ENCODE assay signal across 15 cellular contexts in genomic region chr12:111222520-111222919, GRCh38.
DNase-seq lines count a peak whose midpoint lies in the region; ATAC-seq and TF ChIP-seq lines count a peak whose summit lies in the region.
"Had no signal": no experiment of that assay in that cellular context is flagged by ENCODE, and none has a peak within 500 bp of the region (broad histone marks: within the 10 kb centered on the region; RNA-seq: fewer than 3 reads in every experiment).

No MANE protein-coding gene starts in this region.

- peaks cover 31% of the 10 kb centered on the region for H3K27me3 ChIP-seq in left ventricle myocardium inferior (ENCODE audit: low read depth)
- H3K27me3 ChIP-seq: BE2C had no signal

- peak; percentile 77 for ATAC-seq in activated naive CD8-positive, alpha-beta T cell treated with anti-CD3 and anti-CD28 coated beads, Interleukin-2, amount 50 U/mL, for 24 hours
- no peak for ATAC-seq in HG02885 (IDR thresholded peaks at IDR 0.05; ENCODE audit: poor library complexity, unreplicated experiment)

- DNase-seq in activated naive CD8-positive, alpha-beta T cell treated with anti-CD3 and anti-CD28 coated beads, Interleukin-2, amount 50 U/mL, for 24 hours, result no peak
- no peak for DNase-seq in activated naive CD8-positive, alpha-beta T cell treated with anti-CD3 and anti-CD28 coated beads for 36 hours
- DNase-seq in NCI-H69 (lab: John Stamatoyannopoulos, UW), result peak; percentile 51
- DNase-seq in stimulated activated CD8-positive, alpha-beta memory T cell treated with anti-CD3 and anti-CD28 coated beads, Interleukin-4, amount 100 ng/mL, for 48 hours, result peak; percentile 26
- DNase-seq in NCI-H82 treated with DMSO at 0.1 percent for 48 hours (lab: John Stamatoyannopoulos, UW; ENCODE audit: unreplicated experiment), result no peak
- no peak for DNase-seq in left ventricle myocardium inferior
- DNase-seq: ACHN; BE2C; C1 segment of cervical spinal cord; Caco-2; CD4-positive, alpha-beta T cell; H9; IMR-90 had no signal

- peaks cover 2% of the 10 kb centered on the region for H3K27me3 Mint-ChIP-seq in activated naive CD8-positive, alpha-beta T cell treated with anti-CD3 and anti-CD28 coated beads, Interleukin-2, amount 50 U/mL, for 24 hours
- H3K27me3 Mint-ChIP-seq in activated naive CD8-positive, alpha-beta T cell treated with anti-CD3 and anti-CD28 coated beads for 36 hours, result no peaks in the 10 kb centered on the region
- H3K27me3 Mint-ChIP-seq: CD4-positive, alpha-beta T cell had no signal

- H3K4me1 ChIP-seq in left ventricle myocardium inferior, result no peaks in the 10 kb centered on the region
- H3K4me1 ChIP-seq: Caco-2 had no signal

- no peak for TF ChIP-seq CTCF in left ventricle myocardium inferior (IDR thresholded peaks at IDR 0.05; ENCODE audit: borderline replicate concordance)

- no peaks in the 10 kb centered on the region for H3K9me3 ChIP-seq in left ventricle myocardium inferior (replicated peaks)
- H3K9me3 ChIP-seq: BE2C, Caco-2 had no signal

- no peaks in the 10 kb centered on the region for H3K9me3 Mint-ChIP-seq in activated naive CD8-positive, alpha-beta T cell treated with anti-CD3 and anti-CD28 coated beads, Interleukin-2, amount 50 U/mL, for 24 hours
- H3K9me3 Mint-ChIP-seq in activated naive CD8-positive, alpha-beta T cell treated with anti-CD3 and anti-CD28 coated beads for 36 hours, result no peaks in the 10 kb centered on the region
- H3K9me3 Mint-ChIP-seq: CD4-positive, alpha-beta T cell; H9 had no signal

- H3K27ac ChIP-seq in left ventricle myocardium inferior (replicated peaks), result no peak overlapping the region
- H3K27ac ChIP-seq: HL-60 had no signal

- intact Hi-C loops in left ventricle myocardium inferior (cut with micrococcal nuclease), result no loop called here

- no peaks in the 10 kb centered on the region for H3K36me3 Mint-ChIP-seq in activated naive CD8-positive, alpha-beta T cell treated with anti-CD3 and anti-CD28 coated beads, Interleukin-2, amount 50 U/mL, for 24 hours (ENCODE audit: low read depth)
- H3K36me3 Mint-ChIP-seq in activated naive CD8-positive, alpha-beta T cell treated with anti-CD3 and anti-CD28 coated beads for 36 hours, result no peaks in the 10 kb centered on the region

- H3K36me3 ChIP-seq in left ventricle myocardium inferior, result no peaks in the 10 kb centered on the region
- H3K36me3 ChIP-seq: BE2C had no signal

- H3K4me1 Mint-ChIP-seq in activated naive CD8-positive, alpha-beta T cell treated with anti-CD3 and anti-CD28 coated beads, Interleukin-2, amount 50 U/mL, for 24 hours, result peaks cover 5% of the 10 kb centered on the region
- H3K4me1 Mint-ChIP-seq in activated naive CD8-positive, alpha-beta T cell treated with anti-CD3 and anti-CD28 coated beads for 36 hours, result peaks cover 7% of the 10 kb centered on the region

- H3K4me3 Mint-ChIP-seq in activated naive CD8-positive, alpha-beta T cell treated with anti-CD3 and anti-CD28 coated beads, Interleukin-2, amount 50 U/mL, for 24 hours, result no peak overlapping the region
- no peak overlapping the region for H3K4me3 Mint-ChIP-seq in activated naive CD8-positive, alpha-beta T cell treated with anti-CD3 and anti-CD28 coated beads for 36 hours
- H3K4me3 Mint-ChIP-seq: CD4-positive, alpha-beta T cell; H9 had no signal

- H3K4me3 ChIP-seq in left ventricle myocardium inferior, result no peak overlapping the region

- no peak overlapping the region for H3K27ac Mint-ChIP-seq in activated naive CD8-positive, alpha-beta T cell treated with anti-CD3 and anti-CD28 coated beads, Interleukin-2, amount 50 U/mL, for 24 hours
- no peak overlapping the region for H3K27ac Mint-ChIP-seq in activated naive CD8-positive, alpha-beta T cell treated with anti-CD3 and anti-CD28 coated beads for 36 hours
- H3K27ac Mint-ChIP-seq: CD4-positive, alpha-beta T cell had no signal

Comparison
In these comparisons a context has a peak if more than half of its experiments do, and no peak if none do; other contexts are left out.
1. DNase-seq: peak in NCI-H69 (single experiment) and stimulated activated CD8-positive, alpha-beta memory T cell treated with anti-CD3 and anti-CD28 coated beads, Interleukin-4, amount 100 ng/mL, for 48 hours (single experiment); none in activated naive CD8-positive, alpha-beta T cell treated with anti-CD3 and anti-CD28 coated beads, Interleukin-2, amount 50 U/mL, for 24 hours (single experiment), activated naive CD8-positive, alpha-beta T cell treated with anti-CD3 and anti-CD28 coated beads for 36 hours (single experiment), NCI-H82 treated with DMSO at 0.1 percent for 48 hours (single experiment) and left ventricle myocardium inferior (single experiment).